15 cellular contexts compared by ENCODE assay signal in genomic region chr5:149319174-149319573, GRCh38. TPM values are rescaled to one million over a fixed set of nuclear protein-coding genes. Genes with fewer than 3 reads are reported as not detected.
DNase-seq lines count a peak whose midpoint lies in the region; ATAC-seq, FAIRE-seq and TF ChIP-seq lines count a peak whose summit lies in the region.
"Had no signal": no experiment of that assay in that cellular context is flagged by ENCODE, and none has a peak within 500 bp of the region (broad histone marks: within the 10 kb centered on the region; RNA-seq: fewer than 3 reads in every experiment).

No MANE protein-coding gene starts in this region.

- no peak overlapping the region for H2BK15ac ChIP-seq in IMR-90 (ENCODE audit: low read depth, low read length)

- H2AFZ ChIP-seq in IMR-90 (replicated peaks; ENCODE audit: low read length, poor library complexity) (peak overlapping the region; percentile 3), osteoblast (ENCODE audit: low read length) (peak overlapping the region; percentile 49), smooth muscle cell (ENCODE audit: low read depth) (no peak overlapping the region)
- H2AFZ ChIP-seq: GM23248 had no signal

- no peak overlapping the region for H4K8ac ChIP-seq in IMR-90 (ENCODE audit: low read depth in 2 of 2, low read length in 2 of 2)

- H4K20me1 ChIP-seq in IMR-90 (ENCODE audit: insufficient read depth, low read length) (no peaks in the 10 kb centered on the region), osteoblast (ENCODE audit: insufficient read depth, low read length) (no peaks in the 10 kb centered on the region), smooth muscle cell (ENCODE audit: low read depth) (no peaks in the 10 kb centered on the region)

- no peak overlapping the region for H3K18ac ChIP-seq in IMR-90 (ENCODE audit: low read depth, low read length)

- FAIRE-seq in A549 (lab: Jason Lieb, UNC) = no peak
- FAIRE-seq: H54 had no signal

- DNase-seq in A549 (ENCODE audit: low read depth in 1 of 2, low spot score in 1 of 2) (no peak), IMR-90 (no peak), epithelial cell of prostate (ENCODE audit: low read depth, low spot score) (no peak), osteoblast (ENCODE audit: insufficient read length, low spot score, missing footprints) (no peak), NCI-H2107 treated with DMSO at 0.1 percent for 48 hours (lab: John Stamatoyannopoulos, UW; ENCODE audit: unreplicated experiment) (no peak), smooth muscle cell (lab: John Stamatoyannopoulos, UW; ENCODE audit: unreplicated experiment) (no peak)
- DNase-seq: Caco-2; CD8-positive, alpha-beta memory T cell; GM23248 had no signal

- peaks cover 15% of the 10 kb centered on the region for H3K4me1 ChIP-seq in A549
- H3K4me1 ChIP-seq in IMR-90 (ENCODE audit: control insufficient read depth, insufficient read depth, low read length) = peaks cover 8% of the 10 kb centered on the region
- H3K4me1 ChIP-seq in osteoblast (ENCODE audit: insufficient read depth, low read length) = peaks cover 23% of the 10 kb centered on the region
- H3K4me1 ChIP-seq in smooth muscle cell (ENCODE audit: low read depth) = peaks cover 11% of the 10 kb centered on the region

- H4K5ac ChIP-seq in IMR-90 (ENCODE audit: low read depth, low read length) = no peak overlapping the region

- peaks cover 17% of the 10 kb centered on the region for H3K9me1 ChIP-seq in IMR-90 (ENCODE audit: insufficient read depth, low read length)

- in situ Hi-C loops in IMR-90 (cut with MboI; ENCODE audit: low sequenced_read_pairs) = no loop called here

- CTCF ChIA-PET in A549 (lab: Yijun Ruan, JAX) = interaction anchor here (1.1 to 21.3 kb wide), 9 partner anchors 9 to 300 kb away, joined by 3 to 275 read pairs (median 9); partner anchors contain the start of genes GRPEL2, IL17B and PCYOX1L
- CTCF ChIA-PET in IMR-90 (lab: Yijun Ruan, JAX) = no interaction called here

- H3K4ac ChIP-seq in IMR-90 (ENCODE audit: low read depth, low read length) = no peak overlapping the region

- TF ChIP-seq CTCF in A549 (IDR thresholded peaks at IDR 0.05) (no peak), IMR-90 (conservative IDR thresholded peaks at IDR 0.05; ENCODE audit: low read depth, low read length) (no peak), osteoblast (IDR thresholded peaks at IDR 0.05; ENCODE audit: extremely low read depth, low read depth, low read length) (no peak), smooth muscle cell (IDR thresholded peaks at IDR 0.05; ENCODE audit: borderline replicate concordance, insufficient read depth, poor library complexity, severe bottlenecking) (no peak)

- H3K14ac ChIP-seq in IMR-90 (replicated peaks; ENCODE audit: low read depth, low read length) = no peak overlapping the region

- ATAC-seq in A549 (no peak), IMR-90 (ENCODE audit: low read depth) (no peak), GM21529 (IDR thresholded peaks at IDR 0.05; ENCODE audit: unreplicated experiment) (no peak)
- ATAC-seq: HCT116 had no signal

- H3K9ac ChIP-seq in IMR-90 (ENCODE audit: low read depth, low read length) = no peak overlapping the region
- H3K9ac ChIP-seq in smooth muscle cell (ENCODE audit: low read depth) = no peak overlapping the region
- H3K9ac ChIP-seq: GM23248 had no signal

- TF ChIP-seq EP300 in A549 (IDR thresholded peaks at IDR 0.05) = no peak

- H3K79me2 ChIP-seq in osteoblast (ENCODE audit: insufficient read depth, low read length) = no peaks in the 10 kb centered on the region
- no peaks in the 10 kb centered on the region for H3K79me2 ChIP-seq in smooth muscle cell (ENCODE audit: low read depth)

- H2BK5ac ChIP-seq in IMR-90 (ENCODE audit: low read depth, low read length, poor library complexity, severe bottlenecking) = no peak overlapping the region

- no peak overlapping the region for H2AK5ac ChIP-seq in IMR-90 (ENCODE audit: low read depth, low read length)

- H3K56ac ChIP-seq in IMR-90 (ENCODE audit: extremely low read depth, insufficient read depth, low read length) = no peak overlapping the region

- intact Hi-C loops in IMR-90 (cut with micrococcal nuclease) = no loop called here

- H3K4me2 ChIP-seq in A549 = no peak overlapping the region
- no peak overlapping the region for H3K4me2 ChIP-seq in IMR-90 (ENCODE audit: low read depth, low read length)
- H3K4me2 ChIP-seq in osteoblast (ENCODE audit: insufficient read depth, low read length) = no peak overlapping the region
- H3K4me2 ChIP-seq in smooth muscle cell = no peak overlapping the region

- dilution Hi-C loops in IMR-90 (cut with HindIII; ENCODE audit: low sequenced_read_pairs, unreplicated experiment) = no loop called here

- no peak overlapping the region for H2AK9ac ChIP-seq in IMR-90 (replicated peaks; ENCODE audit: low read depth, low read length, poor library complexity)

- TF ChIP-seq RAD21 in A549 (conservative IDR thresholded peaks at IDR 0.05 in 1 of 2, IDR thresholded peaks at IDR 0.05 in 1 of 2) (no peak), IMR-90 (IDR thresholded peaks at IDR 0.05; ENCODE audit: low read length) (no peak)

- H2BK120ac ChIP-seq in IMR-90 (ENCODE audit: low read depth, low read length) = no peak overlapping the region

- H3K9me3 ChIP-seq in A549 (no peaks in the 10 kb centered on the region), IMR-90 (ENCODE audit: control insufficient read depth, insufficient read depth, low read length) (no peaks in the 10 kb centered on the region), osteoblast (ENCODE audit: low read depth, low read length) (no peaks in the 10 kb centered on the region), smooth muscle cell (replicated peaks; ENCODE audit: low read depth) (no peaks in the 10 kb centered on the region)
- H3K9me3 ChIP-seq: Caco-2 had no signal

- no peak overlapping the region for H2BK20ac ChIP-seq in IMR-90 (ENCODE audit: low read depth, low read length)

- H3K27me3 ChIP-seq in IMR-90 (ENCODE audit: control insufficient read depth, insufficient read depth, low read length) (no peaks in the 10 kb centered on the region), osteoblast (ENCODE audit: insufficient read depth, low read length) (no peaks in the 10 kb centered on the region), smooth muscle cell (ENCODE audit: low read depth) (no peaks in the 10 kb centered on the region)

- H3K4me3 ChIP-seq in A549 (no peak overlapping the region), IMR-90 (ENCODE audit: insufficient read depth, low read depth, low read length) (no peak overlapping the region), osteoblast (ENCODE audit: insufficient read depth, low read length) (no peak overlapping the region), smooth muscle cell (no peak overlapping the region)
- H3K4me3 ChIP-seq: GM23248 had no signal

- WGBS in A549 (ENCODE audit: missing lambda C conversion rate) = 88% methylated on average over 3 of the region's 3 CpGs
- 100% methylated on average over 3 of the region's 3 CpGs; no CpG with 5 or more reads in 1 of the 2 experiments for WGBS in IMR-90 (ENCODE audit: extremely low coverage in 2 of 2, insufficient read length in 1 of 2), 2 experiments
- WGBS in smooth muscle cell (ENCODE audit: low lambda C conversion rate) = 97% methylated on average over 3 of the region's 3 CpGs

- H4K91ac ChIP-seq in IMR-90 (ENCODE audit: insufficient read depth, low read depth, low read length) = no peak overlapping the region

- no peak for TF ChIP-seq POLR2A in A549 (IDR thresholded peaks at IDR 0.05; ENCODE audit: low read length)
- TF ChIP-seq POLR2A in IMR-90 (IDR thresholded peaks at IDR 0.05; ENCODE audit: low read depth, low read length) = no peak

- H3K36me3 ChIP-seq in IMR-90 (ENCODE audit: control insufficient read depth, insufficient read depth, low read length) (no peaks in the 10 kb centered on the region), osteoblast (ENCODE audit: insufficient read depth, low read length) (no peaks in the 10 kb centered on the region), smooth muscle cell (ENCODE audit: low read depth) (no peaks in the 10 kb centered on the region)

- POLR2A ChIA-PET in A549 (lab: Yijun Ruan, JAX) = no interaction called here
- POLR2A ChIA-PET in IMR-90 (lab: Charles Lee; ENCODE audit: unreplicated experiment) = no interaction called here

- BruUV-seq in IMR-90 (replicated peaks; lab: Mats Ljungman, UMichigan) = no TSS peak

- peaks cover 16% of the 10 kb centered on the region for H3F3A ChIP-seq in smooth muscle cell (ENCODE audit: low read depth)

- no peak overlapping the region for H3K23ac ChIP-seq in IMR-90 (ENCODE audit: low read depth, low read length)

- H3K27ac ChIP-seq in A549 = no peak overlapping the region
- no peak overlapping the region for H3K27ac ChIP-seq in IMR-90 (ENCODE audit: insufficient read depth, low read length)
- peak overlapping the region; percentile 89 for H3K27ac ChIP-seq in epithelial cell of prostate
- no peak overlapping the region for H3K27ac ChIP-seq in osteoblast (ENCODE audit: low read depth, low read length)
- H3K27ac ChIP-seq in smooth muscle cell (ENCODE audit: low read depth) = no peak overlapping the region
- H3K27ac ChIP-seq: GM23248 had no signal

- no peaks in the 10 kb centered on the region for H3K79me1 ChIP-seq in IMR-90 (ENCODE audit: low read depth in 1 of 2, low read length in 2 of 2)

RNA-seq across cellular contexts. Expression of gene GRPEL2, which starts 26.1 kb away (rescaled TPM):
- polyA plus RNA-seq in A549 (2011; rRNA removed) = 17.0 and 26.4 TPM in 2 replicates
- polyA plus RNA-seq in A549 (2012; cell fraction: cytosol; rRNA removed) = 5.1 and 5.4 TPM in 2 replicates
- 3.6 and 5.1 TPM in 2 replicates for polyA plus RNA-seq in A549 (2012; cell fraction: nucleus; rRNA removed)
- 9.1 to 10.4 TPM (median 9.7 TPM) in 3 replicates for polyA plus RNA-seq in A549 (2017; fragmentation: RNase III; extraction: RNeasy Plus Mini Kit Qiagen cat#74134 plus additional on column Dnase treatment)
- 23.5 and 25.1 TPM in 2 replicates for polyA minus RNA-seq in A549 (2011; rRNA and poly(A)+ RNA removed)
- 18.1 and 30.3 TPM in 2 replicates for total RNA-seq in IMR-90 (2012; rRNA removed)
- 4.8 and 6.2 TPM in 2 replicates for polyA plus RNA-seq in IMR-90 (2012; rRNA removed)
- 1.7 and 2.5 TPM in 2 replicates for polyA plus RNA-seq in IMR-90 (2012; cell fraction: cytosol; rRNA removed)
- 4.7 and 6.4 TPM in 2 replicates for polyA plus RNA-seq in IMR-90 (2012; cell fraction: nucleus; rRNA removed; ENCODE audit: low replicate concordance)
- 34.7 and 34.8 TPM in 2 replicates for total RNA-seq in osteoblast
- total RNA-seq in smooth muscle cell = 13.0 and 21.7 TPM in 2 replicates
- 4.6 and 5.2 TPM in 2 replicates for polyA plus RNA-seq in smooth muscle cell

RNA-seq across cellular contexts. Expression of gene PCYOX1L, which starts 38.7 kb away (rescaled TPM):
- 6.7 and 7.0 TPM in 2 replicates for polyA plus RNA-seq in A549 (2011; rRNA removed)
- polyA plus RNA-seq in A549 (2012; cell fraction: cytosol; rRNA removed) = 4.3 and 5.1 TPM in 2 replicates
- 9.9 and 10.8 TPM in 2 replicates for polyA plus RNA-seq in A549 (2012; cell fraction: nucleus; rRNA removed)
- polyA plus RNA-seq in A549 (2017; fragmentation: RNase III; extraction: RNeasy Plus Mini Kit Qiagen cat#74134 plus additional on column Dnase treatment) = 1.8 to 2.2 TPM (median 2.1 TPM) in 3 replicates
- 4.6 and 5.8 TPM in 2 replicates for polyA minus RNA-seq in A549 (2011; rRNA and poly(A)+ RNA removed)
- 5.8 and 7.0 TPM in 2 replicates for total RNA-seq in IMR-90 (2012; rRNA removed)
- 14.3 and 16.3 TPM in 2 replicates for polyA plus RNA-seq in IMR-90 (2012; rRNA removed)
- polyA plus RNA-seq in IMR-90 (2012; cell fraction: cytosol; rRNA removed) = 10.1 and 15.5 TPM in 2 replicates
- polyA plus RNA-seq in IMR-90 (2012; cell fraction: nucleus; rRNA removed; ENCODE audit: low replicate concordance) = 30.0 and 32.4 TPM in 2 replicates
- total RNA-seq in osteoblast = 4.3 and 4.7 TPM in 2 replicates
- total RNA-seq in smooth muscle cell = 6.4 and 14.3 TPM in 2 replicates
- polyA plus RNA-seq in smooth muscle cell = 13.4 and 17.2 TPM in 2 replicates

RNA-seq across cellular contexts. Expression of gene AFAP1L1, which starts 47.5 kb away (rescaled TPM):
- polyA plus RNA-seq in A549 (2011; rRNA removed) = 1.5 and 2.4 TPM in 2 replicates
- polyA plus RNA-seq in A549 (2012; cell fraction: cytosol; rRNA removed) = 1.4 and 1.8 TPM in 2 replicates
- polyA plus RNA-seq in A549 (2012; cell fraction: nucleus; rRNA removed) = 1.1 and 1.6 TPM in 2 replicates
- 3.3 to 3.5 TPM (median 3.4 TPM) in 3 replicates for polyA plus RNA-seq in A549 (2017; fragmentation: RNase III; extraction: RNeasy Plus Mini Kit Qiagen cat#74134 plus additional on column Dnase treatment)
- 2.1 and 3.1 TPM in 2 replicates for polyA minus RNA-seq in A549 (2011; rRNA and poly(A)+ RNA removed)
- total RNA-seq in IMR-90 (2012; rRNA removed) = 5.3 and 5.7 TPM in 2 replicates
- 2.9 and 3.3 TPM in 2 replicates for polyA plus RNA-seq in IMR-90 (2012; rRNA removed)
- polyA plus RNA-seq in IMR-90 (2012; cell fraction: cytosol; rRNA removed) = 2.4 and 2.9 TPM in 2 replicates
- 2.3 and 2.4 TPM in 2 replicates for polyA plus RNA-seq in IMR-90 (2012; cell fraction: nucleus; rRNA removed; ENCODE audit: low replicate concordance)
- total RNA-seq in osteoblast = 1.1 and 1.5 TPM in 2 replicates
- 2.3 and 2.4 TPM in 2 replicates for total RNA-seq in smooth muscle cell
- polyA plus RNA-seq in smooth muscle cell = 0.59 and 4.5 TPM in 2 replicates
- polyA plus RNA-seq: CD14-positive monocyte; CD8-positive, alpha-beta memory T cell had no signal

RNA-seq across cellular contexts. Expression of gene IL17B, which starts 59.9 kb away (rescaled TPM):
- 0.23 and 0.30 TPM in 2 replicates for polyA plus RNA-seq in A549 (2011; rRNA removed)
- 0.33 and 0.34 TPM in 2 replicates for polyA plus RNA-seq in A549 (2012; cell fraction: cytosol; rRNA removed)
- polyA plus RNA-seq in A549 (2012; cell fraction: nucleus; rRNA removed) = 0.28 and 0.49 TPM in 2 replicates
- polyA plus RNA-seq in A549 (2017; fragmentation: RNase III; extraction: RNeasy Plus Mini Kit Qiagen cat#74134 plus additional on column Dnase treatment) = not detected in 3 replicates
- not detected in 2 replicates for polyA minus RNA-seq in A549 (2011; rRNA and poly(A)+ RNA removed)
- 0.28 TPM in 1 of 2 replicates, not detected in the other for total RNA-seq in IMR-90 (2012; rRNA removed)
- 0.31 and 0.86 TPM in 2 replicates for polyA plus RNA-seq in IMR-90 (2012; rRNA removed)
- 0.84 TPM in 1 of 2 replicates, not detected in the other for polyA plus RNA-seq in IMR-90 (2012; cell fraction: cytosol; rRNA removed)
- polyA plus RNA-seq in IMR-90 (2012; cell fraction: nucleus; rRNA removed; ENCODE audit: low replicate concordance) = 0.30 and 0.39 TPM in 2 replicates
- 0.29 TPM in 1 of 2 replicates, not detected in the other for total RNA-seq in osteoblast
- total RNA-seq in smooth muscle cell = 12.0 and 24.8 TPM in 2 replicates
- polyA plus RNA-seq in smooth muscle cell = 10.4 and 11.6 TPM in 2 replicates
- total RNA-seq: A673; Caco-2; CD8-positive, alpha-beta memory T cell; Daoy; GM23248 had no signal
- polyA plus RNA-seq: CD14-positive monocyte; CD8-positive, alpha-beta memory T cell had no signal
